8 cellular contexts compared by ENCODE assay signal in genomic region chr1:47997289-47998200, GRCh38. TPM values are rescaled to one million over a fixed set of nuclear protein-coding genes. Genes with fewer than 3 reads are reported as not detected.
A peak's percentile ranks its signal among the peaks of the same experiment; 100 is the strongest.
DNase-seq lines count a peak whose midpoint lies in the region; ATAC-seq and TF ChIP-seq lines count a peak whose summit lies in the region.

TRABD2B (minus strand) TSS chr1:47997385.

- DNase-seq in GM06990 (ENCODE audit: extremely low read depth, insufficient read length) (peak; percentile 62), HCT116 (ENCODE audit: low read depth, low spot score) (peak; percentile 26), NCI-H1105 (lab: John Stamatoyannopoulos, UW) (peak; percentile 41), cerebellum (ENCODE audit: low spot score) (peak; percentile 81), kidney glomerular epithelial cell (lab: John Stamatoyannopoulos, UW) (peak; percentile 75), cortex of kidney (lab: John Stamatoyannopoulos, UW) (no peak)
- DNase-seq in activated CD4-positive, CD25-positive, alpha-beta regulatory T cell treated with anti-CD3 and anti-CD28 coated beads, Interleukin-2, amount 50 U/mL, for 16 hours (ENCODE audit: low read depth, low spot score), result peak; percentile 31
- peak; percentile 22 to 60 for DNase-seq in stimulated activated CD4-positive, alpha-beta T cell treated with anti-CD3 and anti-CD28 coated beads, Interleukin-15, amount 100 ng/mL, for 48 hours (ENCODE audit: low read depth in 2 of 2)

- no peak within 1 kb of the TSS for H3K9ac ChIP-seq in HCT116 (ENCODE audit: low read length)

- ATAC-seq in HCT116, result peak; percentile 97

- H3K36me3 ChIP-seq in GM06990 (ENCODE audit: control insufficient read depth, insufficient read depth, low read length) (no peaks in the 10 kb centered on the region), HCT116 (ENCODE audit: control insufficient read depth in 1 of 2, insufficient read depth in 2 of 2, low read length in 2 of 2) (no peaks in the 10 kb centered on the region)

- RAD21 ChIA-PET in HCT116 (lab: Charles Lee; ENCODE audit: low non-redundant PET in 1 of 2, low total read pairs in 2 of 2, uncharacterized antibody in 2 of 2, unreplicated experiment in 2 of 2), result no interaction called here

- POLR2A ChIA-PET in HCT116 (lab: Charles Lee), result no interaction called here

- H4K20me1 ChIP-seq in HCT116 (ENCODE audit: insufficient read depth), result no peaks in the 10 kb centered on the region

- peak; percentile 81 for TF ChIP-seq CTCF in GM06990 (IDR thresholded peaks at IDR 0.05; ENCODE audit: insufficient read depth, low read length, poor library complexity, severe bottlenecking)
- TF ChIP-seq CTCF in HCT116 (IDR thresholded peaks at IDR 0.05 in 2 of 3, conservative IDR thresholded peaks at IDR 0.05 in 1 of 3; ENCODE audit: borderline replicate concordance in 1 of 3, insufficient read depth in 1 of 3, low read depth in 2 of 3, low read length in 2 of 3), result peak; percentile 81 to 96 (median 92)

- intact Hi-C loops in HCT116 (cut with micrococcal nuclease), result loop anchor here (1.0 to 5.0 kb wide), 3 partner anchors 64 to 240 kb away; no protein-coding TSS in a partner anchor

- H3K9me2 ChIP-seq in HCT116 (ENCODE audit: insufficient read depth), result no peaks in the 10 kb centered on the region

- no peak within 1 kb of the TSS for H3K27ac ChIP-seq in HCT116 (ENCODE audit: low read depth, low read length)

- peak within 1 kb of the TSS; percentile 73 for H2AFZ ChIP-seq in HCT116 (ENCODE audit: low read depth, low read length, poor library complexity, severe bottlenecking)

- H3K4me2 ChIP-seq in HCT116 (ENCODE audit: low read length), result peak within 1 kb of the TSS; percentile 71

- CTCF ChIA-PET in HCT116 (lab: Charles Lee), result interaction anchor here (0.8 to 3.0 kb wide), 9 partner anchors 9 to 206 kb away, joined by 3 to 18 read pairs (median 3); no protein-coding TSS in a partner anchor

- H3K9me3 ChIP-seq in HCT116 (ENCODE audit: control insufficient read depth in 1 of 2, insufficient read depth in 1 of 2, low read depth in 1 of 2, low read length in 2 of 2), result no peaks in the 10 kb centered on the region

- peaks cover 0 to 3% of the 10 kb centered on the region in 2 experiments; a peak in 2 of 4 replicates for H3K4me1 ChIP-seq in HCT116 (ENCODE audit: control insufficient read depth in 1 of 2, insufficient read depth in 2 of 2, low read length in 2 of 2)

- TF ChIP-seq RAD21 in HCT116 (IDR thresholded peaks at IDR 0.05; ENCODE audit: low read depth), result peak; percentile 78

- no peak for TF ChIP-seq POLR2A in HCT116 (IDR thresholded peaks at IDR 0.05; ENCODE audit: borderline replicate concordance, extremely low read depth, insufficient read depth, insufficient read length)

- no TSS peak for BruUV-seq in HCT116 (replicated peaks; lab: Mats Ljungman, UMichigan)

- H3K27me3 ChIP-seq in GM06990 (replicated peaks; ENCODE audit: control insufficient read depth, insufficient read depth, low read length) (peaks cover 5% of the 10 kb centered on the region), HCT116 (ENCODE audit: insufficient read depth, low read length) (peaks cover 18% of the 10 kb centered on the region; the same call in 1 of the 2 replicates)

- no peaks in the 10 kb centered on the region for H3K79me2 ChIP-seq in HCT116 (ENCODE audit: insufficient read depth, low read length)

- no peak within 1 kb of the TSS; the same call in 1 of the 2 replicates for H3K4me3 ChIP-seq in GM06990 (replicated peaks; ENCODE audit: low read depth, low read length)
- H3K4me3 ChIP-seq in HCT116 (replicated peaks in 1 of 2; ENCODE audit: low read depth in 1 of 2, low read length in 2 of 2), result peak within 1 kb of the TSS; percentile 27 to 42

TF ChIP-seq in HCT116, 20 proteins besides CTCF, POLR2A, EP300 and RAD21:
- peak; percentile 48 for TF ChIP-seq YY1 (IDR thresholded peaks at IDR 0.05; ENCODE audit: extremely low read depth, insufficient replicate concordance, low read depth, low read length)
- no peak for TF ChIP-seq SRF (IDR thresholded peaks at IDR 0.05; ENCODE audit: low read depth)
- no peak for TF ChIP-seq FOSL1 (IDR thresholded peaks at IDR 0.05; ENCODE audit: low read depth)
- TF ChIP-seq POLR2AphosphoS5 (IDR thresholded peaks at IDR 0.05; ENCODE audit: low read depth, low read length), result no peak
- TF ChIP-seq SIN3A (IDR thresholded peaks at IDR 0.05; ENCODE audit: low read depth), result no peak
- TF ChIP-seq REST (IDR thresholded peaks at IDR 0.05; ENCODE audit: low read depth), result no peak
- no peak for TF ChIP-seq SP1 (IDR thresholded peaks at IDR 0.05; ENCODE audit: low read depth)
- no peak for TF ChIP-seq ZNF274 (IDR thresholded peaks at IDR 0.05; ENCODE audit: low read depth, low read length)
- TF ChIP-seq ELF1 (IDR thresholded peaks at IDR 0.05; ENCODE audit: borderline replicate concordance, low read depth), result no peak

RNA-seq across cellular contexts. Expression of gene TRABD2B, which starts in this region (rescaled TPM):
- total RNA-seq in HCT116 (2021; ENCODE audit: unreplicated experiment) (0.05 TPM), cerebellum (0.36 TPM)
- 0.02 and 0.08 TPM in 2 replicates for polyA plus RNA-seq in HCT116 (2012)

Comparison
In these comparisons a context has a peak if more than half of its experiments do, and no peak if none do; other contexts are left out.
1. Peak in DNase-seq, ATAC-seq, H3K4me3 ChIP-seq and H3K4me2 ChIP-seq in HCT116; RNA of the gene not detected or under 1 TPM.
2. Peak in DNase-seq in cerebellum; RNA of the gene not detected or under 1 TPM.